ENCODE assay signal across 25 cellular contexts in the genomic region with DNA sequence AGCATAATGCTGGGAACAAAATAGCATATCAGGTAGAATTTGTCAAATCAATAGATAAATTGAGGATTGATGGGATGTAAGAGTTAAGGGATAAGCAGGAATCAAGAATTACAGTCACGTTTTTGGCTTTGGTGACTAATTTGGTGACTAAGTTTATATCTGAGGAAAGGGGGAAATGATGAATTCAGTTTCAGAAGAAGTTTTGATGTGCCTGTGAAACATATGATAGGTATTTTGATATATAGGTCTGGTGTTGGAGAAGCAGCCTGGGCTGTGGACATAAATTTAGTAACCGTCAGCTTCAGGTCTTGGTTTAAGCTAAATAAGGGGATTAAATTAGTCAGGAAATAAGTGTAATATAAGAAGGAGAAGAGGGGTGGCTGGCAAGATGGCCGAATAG.
"Had no signal": no experiment of that assay in that cellular context is flagged by ENCODE, and none has a peak within 500 bp of the region (broad histone marks: within the 10 kb centered on the region; RNA-seq: fewer than 3 reads in every experiment).

No MANE protein-coding gene starts in this region.

- H3K36me3 ChIP-seq: brain microvascular endothelial cell, MG63, SJSA1 had no signal

- H3K27ac ChIP-seq: brain microvascular endothelial cell, SJSA1 had no signal

- ATAC-seq: activated CD8-positive, alpha-beta T cell treated with anti-CD3 and anti-CD28 coated beads, Interleukin-2, amount 10 ng/mL, durations not matched to agents 7 days and 5 days; PC-3; T-helper 17 cell; WTC11 had no signal

- H3K4me3 ChIP-seq: MG63, SJSA1 had no signal

- H3K27me3 ChIP-seq: brain microvascular endothelial cell, MG63, SJSA1 had no signal

- H3K4me1 ChIP-seq: SJSA1 had no signal

- H3K9me3 ChIP-seq: MG63, SJSA1 had no signal

- DNase-seq: activated CD4-positive, alpha-beta T cell treated with anti-CD3 and anti-CD28 coated beads for 48 hours; activated CD4-positive, alpha-beta T cell treated with anti-CD3 and anti-CD28 coated beads, Interleukin-2, amount 50 U/mL, for 4 hours; activated CD4-positive, CD25-positive, alpha-beta regulatory T cell treated with anti-CD3 and anti-CD28 coated beads, Interleukin-2, amount 50 U/mL, for 72 hours; activated CD8-positive, alpha-beta memory T cell treated with anti-CD3 and anti-CD28 coated beads, Interleukin-2, amount 50 U/mL, for 48 hours; activated CD8-positive, alpha-beta T cell treated with anti-CD3 and anti-CD28 coated beads, Interleukin-2, amount 10 ng/mL, durations not matched to agents 7 days and 5 days; activated effector memory CD4-positive, alpha-beta T cell treated with anti-CD3 and anti-CD28 coated beads, Interleukin-2, amount 50 U/mL, for 16 hours; activated naive CD4-positive, alpha-beta T cell treated with Interleukin-2 at 50 U/mL for 16 hours; activated T-cell treated with anti-CD3 and anti-CD28 coated beads, Interleukin-2, amount 50 U/mL, for 1 hour; amygdala; brain microvascular endothelial cell; cerebellar nuclear complex; MG63; MV-4-11; NCI-H1092 treated with DMSO at 0.1 percent for 48 hours; NCI-H1436 treated with DMSO at 0.1 percent for 48 hours; NCI-H187; NCI-H2081; NCI-H446; NCI-H524; PC-3; SHP77; T-helper 17 cell; T-helper 9 cell had no signal
